Comparison of ENCODE assay signal across 19 cellular contexts in genomic region chr2:68574202-68574791, GRCh38.
DNase-seq lines count a peak whose midpoint lies in the region; ATAC-seq, FAIRE-seq and TF ChIP-seq lines count a peak whose summit lies in the region.
"Had no signal": no experiment of that assay in that cellular context is flagged by ENCODE, and none has a peak within 500 bp of the region (broad histone marks: within the 10 kb centered on the region; RNA-seq: fewer than 3 reads in every experiment).

No MANE protein-coding gene starts in this region.

- H3F3A ChIP-seq in PC-3 (ENCODE audit: low read length, unreplicated experiment) = no peaks in the 10 kb centered on the region

- no peak overlapping the region for H2AFZ ChIP-seq in PC-3 (ENCODE audit: low read length)

- H3K4me1 ChIP-seq in A549 (no peaks in the 10 kb centered on the region), PC-3 (ENCODE audit: insufficient read depth, low read length) (peaks cover 13% of the 10 kb centered on the region; the same call in 1 of the 2 replicates), left lung (no peaks in the 10 kb centered on the region)
- H3K4me1 ChIP-seq: BLaER1, Caco-2 had no signal

- CTCF ChIA-PET in A549 (lab: Yijun Ruan, JAX) (interaction anchor here (0.8 to 2.7 kb wide), 3 partner anchors 17 to 190 kb away, joined by 3 to 14 read pairs (median 3); no protein-coding TSS in a partner anchor), PC-3 (lab: Charles Lee) (no interaction called here)

- 18% methylated on average over 2 of the region's 2 CpGs for WGBS in A549 (ENCODE audit: missing lambda C conversion rate)

- H3K36me3 ChIP-seq in PC-3 (ENCODE audit: low read depth, low read length) (no peaks in the 10 kb centered on the region), left lung (no peaks in the 10 kb centered on the region)
- H3K36me3 ChIP-seq: BLaER1 had no signal

- BruUV-seq in PC-3 (replicated peaks; lab: Mats Ljungman, UMichigan) = no TSS peak

- TF ChIP-seq POLR2A in A549 (IDR thresholded peaks at IDR 0.05; ENCODE audit: low read length) (no peak), GM12892 (IDR thresholded peaks at IDR 0.05; ENCODE audit: low read depth, low read length) (no peak)

- H3K9ac ChIP-seq in PC-3 (ENCODE audit: low read length) = no peak overlapping the region
- H3K9ac ChIP-seq: BLaER1 had no signal

- H3K4me3 ChIP-seq in A549 (no peak overlapping the region), PC-3 (ENCODE audit: low read length) (no peak overlapping the region), left lung (no peak overlapping the region)
- H3K4me3 ChIP-seq: BLaER1 had no signal

- intact Hi-C loops in PC-3 (cut with micrococcal nuclease) (no loop called here), left lung (cut with DNase I) (no loop called here)

- FAIRE-seq in A549 (lab: Jason Lieb, UNC) = no peak
- FAIRE-seq in GM12892 (lab: Jason Lieb, UNC) = peak; percentile 5
- FAIRE-seq: GM12891, GM19239 had no signal

- no peaks in the 10 kb centered on the region for H3K9me3 ChIP-seq in A549
- no peaks in the 10 kb centered on the region for H3K9me3 ChIP-seq in PC-3 (ENCODE audit: low read length)
- peaks cover 0 to 2% of the 10 kb centered on the region in 2 donors for H3K9me3 ChIP-seq in left lung
- H3K9me3 ChIP-seq: BLaER1, Caco-2 had no signal

- ATAC-seq in A549 (no peak), PC-3 (peak; percentile 54), left lung (peak; percentile 21), GM19035 (IDR thresholded peaks at IDR 0.05; ENCODE audit: unreplicated experiment) (no peak)
- ATAC-seq: CD8-positive, alpha-beta T cell had no signal

- H3K27ac ChIP-seq in A549 (no peak overlapping the region), PC-3 (ENCODE audit: low read length) (no peak overlapping the region), left lung (no peak overlapping the region)
- H3K27ac ChIP-seq: BLaER1, C4-2B had no signal

- no peak for TF ChIP-seq CTCF in A549 (IDR thresholded peaks at IDR 0.05)
- no peak for TF ChIP-seq CTCF in PC-3 (conservative IDR thresholded peaks at IDR 0.05; ENCODE audit: low read depth, low read length)
- no peak for TF ChIP-seq CTCF in left lung (IDR thresholded peaks at IDR 0.05)

- H4K20me1 ChIP-seq in PC-3 (ENCODE audit: low read length) = no peaks in the 10 kb centered on the region
- H4K20me1 ChIP-seq: BLaER1 had no signal

- no peak for TF ChIP-seq EP300 in A549 (IDR thresholded peaks at IDR 0.05)

- H3K4me2 ChIP-seq in A549 (no peak overlapping the region), PC-3 (ENCODE audit: low read length) (no peak overlapping the region)
- H3K4me2 ChIP-seq: BLaER1 had no signal

- H3K27me3 ChIP-seq in PC-3 (ENCODE audit: low read length) (no peaks in the 10 kb centered on the region), left lung (no peaks in the 10 kb centered on the region)
- H3K27me3 ChIP-seq: BLaER1 had no signal

- no peaks in the 10 kb centered on the region for H3K9me2 ChIP-seq in PC-3 (replicated peaks; ENCODE audit: low read length)

- POLR2A ChIA-PET in A549 (lab: Yijun Ruan, JAX) (no interaction called here), PC-3 (lab: Charles Lee; ENCODE audit: unreplicated experiment) (interaction anchor here (0.6 kb wide), 2 partner anchors 439 to 810 kb away, joined by 3 to 5 read pairs; partner anchors contain the start of gene ANTXR1)

- DNase-seq in A549 (ENCODE audit: low read depth in 1 of 2, low spot score in 1 of 2) = no peak
- DNase-seq in GM12892 (ENCODE audit: insufficient read length) = no peak
- DNase-seq in PC-3 = peak; percentile 54
- DNase-seq in left lung = no peak
- no peak for DNase-seq in stimulated activated CD4-positive, alpha-beta T cell treated with anti-CD3 and anti-CD28 coated beads, Interleukin-2, amount 100 ng/mL, for 48 hours
- DNase-seq: Caco-2; CD4-positive, CD25-positive, alpha-beta regulatory T cell; CD8-positive, alpha-beta T cell; DMS153; DMS79 treated with DMSO at 0.1 percent for 48 hours; GF-D8; GOT3; H7; HCEC 1CT had no signal

- no peak for TF ChIP-seq RAD21 in A549 (conservative IDR thresholded peaks at IDR 0.05 in 1 of 2, IDR thresholded peaks at IDR 0.05 in 1 of 2)

- no peaks in the 10 kb centered on the region for H3K79me2 ChIP-seq in PC-3 (ENCODE audit: low read length)

TF ChIP-seq in A549, 52 proteins besides CTCF, POLR2A, EP300 and RAD21:
- TF ChIP-seq EHF (CRISPR knock-in tag; IDR thresholded peaks at IDR 0.05) (no peak), MAX (IDR thresholded peaks at IDR 0.05) (no peak), MAFK (IDR thresholded peaks at IDR 0.05; ENCODE audit: partially characterized antibody) (peak; percentile 76), ZFP36 (IDR thresholded peaks at IDR 0.05; ENCODE audit: borderline replicate concordance, partially characterized antibody) (no peak), CBX8 (IDR thresholded peaks at IDR 0.05) (no peak), NFE2L2 (conservative IDR thresholded peaks at IDR 0.05; ENCODE audit: low read length) (no peak)

Comparison
In these comparisons a context has a peak if more than half of its experiments do, and no peak if none do; other contexts are left out.
1. ATAC-seq: peak in PC-3 (single experiment) and left lung (single experiment); none in A549 (0 of 2) and GM19035 (single experiment).